In genomic region chr22:20456064-20456721, GRCh38 we compare ENCODE assay signal across 1 cellular context.
TF ChIP-seq lines count a peak whose summit lies in the region.

No MANE protein-coding gene starts in this region.

TF ChIP-seq in HEK293, 187 proteins besides CTCF, POLR2A, EP300 and RAD21 (continued from another document):
- TF ChIP-seq FEZF1 (tag by site-specific recombination; IDR thresholded peaks at IDR 0.05) (no peak), ZNF501 (tag by site-specific recombination; IDR thresholded peaks at IDR 0.05) (no peak), ZNF133 (tag by site-specific recombination; IDR thresholded peaks at IDR 0.05) (no peak), MYNN (tag by site-specific recombination; IDR thresholded peaks at IDR 0.05; ENCODE audit: borderline replicate concordance) (no peak), OSR2 (tag by site-specific recombination; IDR thresholded peaks at IDR 0.05) (no peak), ZFHX2 (tag by site-specific recombination; conservative IDR thresholded peaks at IDR 0.05) (peak; percentile 70), ZNF555 (tag by site-specific recombination; conservative IDR thresholded peaks at IDR 0.05) (no peak), KLF9 (tag by site-specific recombination; IDR thresholded peaks at IDR 0.05; ENCODE audit: low read depth) (0 out of 2 replicates have a peak, but pooled peaks have one; percentile 19), SP2 (tag by site-specific recombination; IDR thresholded peaks at IDR 0.05) (no peak), ZNF639 (tag by site-specific recombination; IDR thresholded peaks at IDR 0.05) (no peak), ZNF157 (tag by site-specific recombination; IDR thresholded peaks at IDR 0.05) (no peak), TRIM28 (IDR thresholded peaks at IDR 0.05; ENCODE audit: borderline replicate concordance, low read length) (peak; percentile 20; the same call in 1 of the 2 replicates), ZNF660 (tag by site-specific recombination; IDR thresholded peaks at IDR 0.05) (peak; percentile 65; the same call in 1 of the 2 replicates), KLF17 (tag by site-specific recombination; IDR thresholded peaks at IDR 0.05) (no peak), ZNF707 (tag by site-specific recombination; IDR thresholded peaks at IDR 0.05) (no peak), ZNF768 (tag by site-specific recombination; IDR thresholded peaks at IDR 0.05) (no peak), ZSCAN23 (tag by site-specific recombination; IDR thresholded peaks at IDR 0.05) (no peak), BCL6B (tag by site-specific recombination; IDR thresholded peaks at IDR 0.05) (no peak), ZNF23 (tag by site-specific recombination; IDR thresholded peaks at IDR 0.05; ENCODE audit: borderline replicate concordance) (no peak), ZNF747 (tag by site-specific recombination; IDR thresholded peaks at IDR 0.05) (no peak), ZNF140 (tag by site-specific recombination; IDR thresholded peaks at IDR 0.05) (no peak), ZXDB (tag by site-specific recombination; IDR thresholded peaks at IDR 0.05) (0 out of 2 replicates have a peak, but pooled peaks have one; percentile 16), GLIS1 (tag by site-specific recombination; IDR thresholded peaks at IDR 0.05) (peak; percentile 19; the same call in 1 of the 2 replicates), SP3 (tag by site-specific recombination; IDR thresholded peaks at IDR 0.05) (no peak; the same call in 1 of the 2 replicates), ZNF211 (tag by site-specific recombination; IDR thresholded peaks at IDR 0.05; ENCODE audit: low read depth) (no peak), ZNF18 (tag by site-specific recombination; IDR thresholded peaks at IDR 0.05) (no peak), TCF7L2 (IDR thresholded peaks at IDR 0.05; ENCODE audit: borderline replicate concordance, low read depth, low read length) (no peak), ZNF530 (tag by site-specific recombination; IDR thresholded peaks at IDR 0.05; ENCODE audit: low read depth) (no peak), ZNF433 (tag by site-specific recombination; IDR thresholded peaks at IDR 0.05; ENCODE audit: low read depth) (no peak), ZFP37 (tag by site-specific recombination; IDR thresholded peaks at IDR 0.05) (no peak)
- TF ChIP-seq, protein P1, sequence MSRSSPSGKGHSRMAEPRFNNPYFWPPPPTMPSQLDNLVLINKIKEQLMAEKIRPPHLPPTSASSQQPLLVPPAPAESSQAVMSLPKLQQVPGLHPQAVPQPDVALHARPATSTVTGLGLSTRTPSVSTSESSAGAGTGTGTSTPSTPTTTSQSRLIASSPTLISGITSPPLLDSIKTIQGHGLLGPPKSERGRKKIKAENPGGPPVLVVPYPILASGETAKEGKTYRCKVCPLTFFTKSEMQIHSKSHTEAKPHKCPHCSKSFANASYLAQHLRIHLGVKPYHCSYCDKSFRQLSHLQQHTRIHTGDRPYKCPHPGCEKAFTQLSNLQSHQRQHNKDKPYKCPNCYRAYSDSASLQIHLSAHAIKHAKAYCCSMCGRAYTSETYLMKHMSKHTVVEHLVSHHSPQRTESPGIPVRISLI (tag by site-specific recombination; IDR thresholded peaks at IDR 0.05): no peak
- TF ChIP-seq, protein P2, sequence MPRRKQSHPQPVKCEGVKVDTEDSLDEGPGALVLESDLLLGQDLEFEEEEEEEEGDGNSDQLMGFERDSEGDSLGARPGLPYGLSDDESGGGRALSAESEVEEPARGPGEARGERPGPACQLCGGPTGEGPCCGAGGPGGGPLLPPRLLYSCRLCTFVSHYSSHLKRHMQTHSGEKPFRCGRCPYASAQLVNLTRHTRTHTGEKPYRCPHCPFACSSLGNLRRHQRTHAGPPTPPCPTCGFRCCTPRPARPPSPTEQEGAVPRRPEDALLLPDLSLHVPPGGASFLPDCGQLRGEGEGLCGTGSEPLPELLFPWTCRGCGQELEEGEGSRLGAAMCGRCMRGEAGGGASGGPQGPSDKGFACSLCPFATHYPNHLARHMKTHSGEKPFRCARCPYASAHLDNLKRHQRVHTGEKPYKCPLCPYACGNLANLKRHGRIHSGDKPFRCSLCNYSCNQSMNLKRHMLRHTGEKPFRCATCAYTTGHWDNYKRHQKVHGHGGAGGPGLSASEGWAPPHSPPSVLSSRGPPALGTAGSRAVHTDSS (tag by site-specific recombination; IDR thresholded peaks at IDR 0.05): no peak
- TF ChIP-seq, protein P3, sequence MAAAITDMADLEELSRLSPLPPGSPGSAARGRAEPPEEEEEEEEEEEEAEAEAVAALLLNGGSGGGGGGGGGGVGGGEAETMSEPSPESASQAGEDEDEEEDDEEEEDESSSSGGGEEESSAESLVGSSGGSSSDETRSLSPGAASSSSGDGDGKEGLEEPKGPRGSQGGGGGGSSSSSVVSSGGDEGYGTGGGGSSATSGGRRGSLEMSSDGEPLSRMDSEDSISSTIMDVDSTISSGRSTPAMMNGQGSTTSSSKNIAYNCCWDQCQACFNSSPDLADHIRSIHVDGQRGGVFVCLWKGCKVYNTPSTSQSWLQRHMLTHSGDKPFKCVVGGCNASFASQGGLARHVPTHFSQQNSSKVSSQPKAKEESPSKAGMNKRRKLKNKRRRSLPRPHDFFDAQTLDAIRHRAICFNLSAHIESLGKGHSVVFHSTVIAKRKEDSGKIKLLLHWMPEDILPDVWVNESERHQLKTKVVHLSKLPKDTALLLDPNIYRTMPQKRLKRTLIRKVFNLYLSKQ (tag by site-specific recombination; IDR thresholded peaks at IDR 0.05; ENCODE audit: borderline replicate concordance): no peak
- TF ChIP-seq, protein P4, sequence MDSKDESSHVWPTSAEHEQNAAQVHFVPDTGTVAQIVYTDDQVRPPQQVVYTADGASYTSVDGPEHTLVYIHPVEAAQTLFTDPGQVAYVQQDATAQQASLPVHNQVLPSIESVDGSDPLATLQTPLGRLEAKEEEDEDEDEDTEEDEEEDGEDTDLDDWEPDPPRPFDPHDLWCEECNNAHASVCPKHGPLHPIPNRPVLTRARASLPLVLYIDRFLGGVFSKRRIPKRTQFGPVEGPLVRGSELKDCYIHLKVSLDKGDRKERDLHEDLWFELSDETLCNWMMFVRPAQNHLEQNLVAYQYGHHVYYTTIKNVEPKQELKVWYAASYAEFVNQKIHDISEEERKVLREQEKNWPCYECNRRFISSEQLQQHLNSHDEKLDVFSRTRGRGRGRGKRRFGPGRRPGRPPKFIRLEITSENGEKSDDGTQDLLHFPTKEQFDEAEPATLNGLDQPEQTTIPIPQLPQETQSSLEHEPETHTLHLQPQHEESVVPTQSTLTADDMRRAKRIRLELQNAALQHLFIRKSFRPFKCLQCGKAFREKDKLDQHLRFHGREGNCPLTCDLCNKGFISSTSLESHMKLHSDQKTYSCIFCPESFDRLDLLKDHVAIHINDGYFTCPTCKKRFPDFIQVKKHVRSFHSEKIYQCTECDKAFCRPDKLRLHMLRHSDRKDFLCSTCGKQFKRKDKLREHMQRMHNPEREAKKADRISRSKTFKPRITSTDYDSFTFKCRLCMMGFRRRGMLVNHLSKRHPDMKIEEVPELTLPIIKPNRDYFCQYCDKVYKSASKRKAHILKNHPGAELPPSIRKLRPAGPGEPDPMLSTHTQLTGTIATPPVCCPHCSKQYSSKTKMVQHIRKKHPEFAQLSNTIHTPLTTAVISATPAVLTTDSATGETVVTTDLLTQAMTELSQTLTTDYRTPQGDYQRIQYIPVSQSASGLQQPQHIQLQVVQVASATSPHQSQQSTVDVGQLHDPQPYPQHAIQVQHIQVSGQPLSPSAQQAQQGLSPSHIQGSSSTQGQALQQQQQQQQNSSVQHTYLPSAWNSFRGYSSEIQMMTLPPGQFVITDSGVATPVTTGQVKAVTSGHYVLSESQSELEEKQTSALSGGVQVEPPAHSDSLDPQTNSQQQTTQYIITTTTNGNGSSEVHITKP (tag by site-specific recombination; IDR thresholded peaks at IDR 0.05): no peak
- TF ChIP-seq, protein P5, sequence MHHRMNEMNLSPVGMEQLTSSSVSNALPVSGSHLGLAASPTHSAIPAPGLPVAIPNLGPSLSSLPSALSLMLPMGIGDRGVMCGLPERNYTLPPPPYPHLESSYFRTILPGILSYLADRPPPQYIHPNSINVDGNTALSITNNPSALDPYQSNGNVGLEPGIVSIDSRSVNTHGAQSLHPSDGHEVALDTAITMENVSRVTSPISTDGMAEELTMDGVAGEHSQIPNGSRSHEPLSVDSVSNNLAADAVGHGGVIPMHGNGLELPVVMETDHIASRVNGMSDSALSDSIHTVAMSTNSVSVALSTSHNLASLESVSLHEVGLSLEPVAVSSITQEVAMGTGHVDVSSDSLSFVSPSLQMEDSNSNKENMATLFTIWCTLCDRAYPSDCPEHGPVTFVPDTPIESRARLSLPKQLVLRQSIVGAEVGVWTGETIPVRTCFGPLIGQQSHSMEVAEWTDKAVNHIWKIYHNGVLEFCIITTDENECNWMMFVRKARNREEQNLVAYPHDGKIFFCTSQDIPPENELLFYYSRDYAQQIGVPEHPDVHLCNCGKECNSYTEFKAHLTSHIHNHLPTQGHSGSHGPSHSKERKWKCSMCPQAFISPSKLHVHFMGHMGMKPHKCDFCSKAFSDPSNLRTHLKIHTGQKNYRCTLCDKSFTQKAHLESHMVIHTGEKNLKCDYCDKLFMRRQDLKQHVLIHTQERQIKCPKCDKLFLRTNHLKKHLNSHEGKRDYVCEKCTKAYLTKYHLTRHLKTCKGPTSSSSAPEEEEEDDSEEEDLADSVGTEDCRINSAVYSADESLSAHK (tag by site-specific recombination; IDR thresholded peaks at IDR 0.05): 0 out of 2 replicates have a peak, but pooled peaks have one; percentile 50
- TF ChIP-seq, protein P6, sequence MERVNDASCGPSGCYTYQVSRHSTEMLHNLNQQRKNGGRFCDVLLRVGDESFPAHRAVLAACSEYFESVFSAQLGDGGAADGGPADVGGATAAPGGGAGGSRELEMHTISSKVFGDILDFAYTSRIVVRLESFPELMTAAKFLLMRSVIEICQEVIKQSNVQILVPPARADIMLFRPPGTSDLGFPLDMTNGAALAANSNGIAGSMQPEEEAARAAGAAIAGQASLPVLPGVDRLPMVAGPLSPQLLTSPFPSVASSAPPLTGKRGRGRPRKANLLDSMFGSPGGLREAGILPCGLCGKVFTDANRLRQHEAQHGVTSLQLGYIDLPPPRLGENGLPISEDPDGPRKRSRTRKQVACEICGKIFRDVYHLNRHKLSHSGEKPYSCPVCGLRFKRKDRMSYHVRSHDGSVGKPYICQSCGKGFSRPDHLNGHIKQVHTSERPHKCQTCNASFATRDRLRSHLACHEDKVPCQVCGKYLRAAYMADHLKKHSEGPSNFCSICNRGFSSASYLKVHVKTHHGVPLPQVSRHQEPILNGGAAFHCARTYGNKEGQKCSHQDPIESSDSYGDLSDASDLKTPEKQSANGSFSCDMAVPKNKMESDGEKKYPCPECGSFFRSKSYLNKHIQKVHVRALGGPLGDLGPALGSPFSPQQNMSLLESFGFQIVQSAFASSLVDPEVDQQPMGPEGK (tag by site-specific recombination; IDR thresholded peaks at IDR 0.05): no peak
